In genomic region chr6:26365633-26365995, GRCh38 we compare ENCODE assay signal across 8 cellular contexts. TPM values are rescaled to one million over a fixed set of nuclear protein-coding genes. Genes with fewer than 3 reads are reported as not detected.
DNase-seq lines count a peak whose midpoint lies in the region; ATAC-seq, FAIRE-seq and TF ChIP-seq lines count a peak whose summit lies in the region.

No MANE protein-coding gene starts in this region.

- H3K4ac ChIP-seq in mesendoderm (ENCODE audit: low read depth, low read length): no peak overlapping the region

- H3K27me3 ChIP-seq in cardiac muscle cell (no peaks in the 10 kb centered on the region), bronchial epithelial cell (ENCODE audit: control insufficient read depth, insufficient read depth, low read length) (no peaks in the 10 kb centered on the region), mesendoderm (ENCODE audit: insufficient read depth, low read length, poor library complexity) (no peaks in the 10 kb centered on the region), vagina (no peaks in the 10 kb centered on the region)

- no peak for DNase-seq in cardiac muscle cell (ENCODE audit: low read depth in 1 of 2, low spot score in 1 of 2)
- no peak for DNase-seq in Right ventricle myocardium superior
- DNase-seq in bronchial epithelial cell (ENCODE audit: low read depth): no peak
- no peak for DNase-seq in mesendoderm
- DNase-seq in vagina (ENCODE audit: extremely low spot score in 2 of 2): no peak
- no peak for DNase-seq in NCI-H82 treated with DMSO at 0.1 percent for 48 hours (lab: John Stamatoyannopoulos, UW; ENCODE audit: unreplicated experiment)
- DNase-seq in OCI-M2 (lab: John Stamatoyannopoulos, UW; ENCODE audit: unreplicated experiment): no peak
- no peak for DNase-seq in posterior cingulate gyrus

- no peak overlapping the region for H3K27ac ChIP-seq in cardiac muscle cell
- H3K27ac ChIP-seq in mesendoderm (ENCODE audit: low read depth, low read length): no peak overlapping the region
- H3K27ac ChIP-seq in vagina: peak overlapping the region; percentile 95

- no CpG with 5 or more reads among the region's 1 CpG for WGBS in mesendoderm (ENCODE audit: extremely low coverage, insufficient coverage, low lambda C conversion rate)

- no peak for TF ChIP-seq POLR2A in vagina (IDR thresholded peaks at IDR 0.05)

- H4K8ac ChIP-seq in mesendoderm (ENCODE audit: low read depth, low read length): no peak overlapping the region

- peak overlapping the region; percentile 22 for H3K9ac ChIP-seq in mesendoderm (ENCODE audit: low read length)

- no peak for ATAC-seq in Right ventricle myocardium superior (ENCODE audit: poor library complexity)

- H3K9me3 ChIP-seq in cardiac muscle cell (ENCODE audit: low read depth): no peaks in the 10 kb centered on the region
- no peaks in the 10 kb centered on the region for H3K9me3 ChIP-seq in vagina

- H3K18ac ChIP-seq in mesendoderm (ENCODE audit: low read length): no peak overlapping the region

- H3K36me3 ChIP-seq in cardiac muscle cell (no peaks in the 10 kb centered on the region), bronchial epithelial cell (ENCODE audit: control insufficient read depth, insufficient read depth, low read length) (peaks cover 1% of the 10 kb centered on the region), mesendoderm (ENCODE audit: control insufficient read depth, insufficient read depth, low read length) (no peaks in the 10 kb centered on the region), vagina (peaks cover 0 to 4% of the 10 kb centered on the region in 2 donors)

- no peaks in the 10 kb centered on the region for H3K4me1 ChIP-seq in cardiac muscle cell (ENCODE audit: low read depth)
- no peaks in the 10 kb centered on the region for H3K4me1 ChIP-seq in mesendoderm (ENCODE audit: control insufficient read depth, low read depth, low read length)
- H3K4me1 ChIP-seq in vagina: peaks cover 27% of the 10 kb centered on the region

- no peak overlapping the region for H2AK5ac ChIP-seq in mesendoderm (ENCODE audit: low read length)

- TF ChIP-seq CTCF in cardiac muscle cell (IDR thresholded peaks at IDR 0.05; ENCODE audit: low read depth, low read length) (no peak), bronchial epithelial cell (IDR thresholded peaks at IDR 0.05; ENCODE audit: insufficient read depth, low read length, severe bottlenecking) (no peak), vagina (IDR thresholded peaks at IDR 0.05) (no peak)

- peak overlapping the region; percentile 85 for H3K56ac ChIP-seq in mesendoderm (ENCODE audit: low read length)

- FAIRE-seq in bronchial epithelial cell (lab: Jason Lieb, UNC): no peak

- H3K4me2 ChIP-seq in mesendoderm (ENCODE audit: low read length): no peak overlapping the region

- H4K5ac ChIP-seq in mesendoderm (ENCODE audit: low read length): no peak overlapping the region

- no peak overlapping the region for H2BK120ac ChIP-seq in mesendoderm (ENCODE audit: low read depth, low read length)

- no peak overlapping the region for H2BK15ac ChIP-seq in mesendoderm (replicated peaks; ENCODE audit: low read depth)

- no peaks in the 10 kb centered on the region for H3K79me2 ChIP-seq in mesendoderm (ENCODE audit: control insufficient read depth, insufficient read depth, low read length)

- H3K79me1 ChIP-seq in mesendoderm (ENCODE audit: low read length): no peaks in the 10 kb centered on the region

- intact Hi-C loops in Right ventricle myocardium superior (cut with DNase I): no loop called here
- intact Hi-C loops in vagina (cut with DNase I): no loop called here
- intact Hi-C loops in posterior cingulate gyrus (cut with DNase I): no loop called here

- no peak overlapping the region for H2BK5ac ChIP-seq in mesendoderm (ENCODE audit: low read length)

- no peak overlapping the region for H3K23ac ChIP-seq in mesendoderm (ENCODE audit: low read length)

- peak overlapping the region; percentile 56 for H3K4me3 ChIP-seq in cardiac muscle cell
- H3K4me3 ChIP-seq in bronchial epithelial cell (ENCODE audit: low read depth, low read length): peak overlapping the region; percentile 69
- no peak overlapping the region for H3K4me3 ChIP-seq in mesendoderm (ENCODE audit: low read length)
- H3K4me3 ChIP-seq in vagina: peak overlapping the region; percentile 63 to 71

RNA-seq across cellular contexts. Expression of gene BTN3A2, which starts 0.6 kb away (rescaled TPM):
- 0.28 and 0.39 TPM in 2 replicates for total RNA-seq in cardiac muscle cell
- 0.53 and 1.3 TPM in 2 replicates for polyA plus RNA-seq in cardiac muscle cell
- 12.8 TPM for total RNA-seq in Right ventricle myocardium superior
- total RNA-seq in bronchial epithelial cell: 0.51 and 1.3 TPM in 2 replicates
- polyA plus RNA-seq in mesendoderm (2013, experiment 1 of 2): 0.49 TPM
- 0.52 TPM for polyA plus RNA-seq in mesendoderm (2013, experiment 2 of 2)
- 18.2 TPM for total RNA-seq in vagina

RNA-seq across cellular contexts. Expression of gene BTN2A2, which starts 17.3 kb away (rescaled TPM):
- total RNA-seq in cardiac muscle cell (7.2 and 16.9 TPM in 2 replicates), Right ventricle myocardium superior (4.9 TPM), bronchial epithelial cell (3.2 and 4.7 TPM in 2 replicates), vagina (6.1 TPM)
- 9.7 and 13.5 TPM in 2 replicates for polyA plus RNA-seq in cardiac muscle cell
- 7.0 TPM for polyA plus RNA-seq in mesendoderm (2013, experiment 1 of 2)
- polyA plus RNA-seq in mesendoderm (2013, experiment 2 of 2): 6.1 TPM

RNA-seq across cellular contexts. Expression of gene BTN3A1, which starts 36.5 kb away (rescaled TPM):
- 1.2 and 3.5 TPM in 2 replicates for total RNA-seq in cardiac muscle cell
- 1.9 and 3.7 TPM in 2 replicates for polyA plus RNA-seq in cardiac muscle cell
- total RNA-seq in Right ventricle myocardium superior: 9.0 TPM
- 2.0 and 3.9 TPM in 2 replicates for total RNA-seq in bronchial epithelial cell
- polyA plus RNA-seq in mesendoderm (2013, experiment 1 of 2): 0.66 TPM
- 0.84 TPM for polyA plus RNA-seq in mesendoderm (2013, experiment 2 of 2)
- total RNA-seq in vagina: 16.7 TPM
